Comparison of ENCODE assay signal across 11 cellular contexts in genomic region chr12:89389755-89390661, GRCh38. TPM values are rescaled to one million over a fixed set of nuclear protein-coding genes. Genes with fewer than 3 reads are reported as not detected.
A peak's percentile ranks its signal among the peaks of the same experiment; 100 is the strongest.
DNase-seq lines count a peak whose midpoint lies in the region; ATAC-seq, FAIRE-seq and TF ChIP-seq lines count a peak whose summit lies in the region.
"Had no signal": no experiment of that assay in that cellular context is flagged by ENCODE, and none has a peak within 500 bp of the region (broad histone marks: within the 10 kb centered on the region; RNA-seq: fewer than 3 reads in every experiment).

No MANE protein-coding gene starts in this region.

- CTCF ChIA-PET in mammary epithelial cell (lab: Charles Lee; ENCODE audit: low non-redundant PET) (no interaction called here), MCF 10A (lab: Yijun Ruan, JAX) (no interaction called here)

- intact Hi-C loops in mammary epithelial cell (cut with micrococcal nuclease) = no loop called here
- intact Hi-C loops in MCF 10A (cut with micrococcal nuclease) = no loop called here
- intact Hi-C loops in transverse colon (cut with DNase I; ENCODE audit: low total_unique reads) = no loop called here

- WGBS in mammary epithelial cell (ENCODE audit: low coverage, missing lambda C conversion rate) = 54% methylated on average over 6 of the region's 6 CpGs
- 37 to 41% methylated on average over 5 to 6 of the region's 6 CpGs for WGBS in transverse colon (ENCODE audit: low coverage in 1 of 2), 2 donors

- H3K9me3 Mint-ChIP-seq in MCF 10A (ENCODE audit: unreplicated experiment) = no peaks in the 10 kb centered on the region

- TF ChIP-seq CTCF in mammary epithelial cell (conservative IDR thresholded peaks at IDR 0.05 in 1 of 2, IDR thresholded peaks at IDR 0.05 in 1 of 2; ENCODE audit: extremely low read depth in 1 of 2, insufficient read depth in 1 of 2, low read depth in 1 of 2, low read length in 2 of 2) = no peak
- TF ChIP-seq CTCF in MCF 10A (IDR thresholded peaks at IDR 0.05; ENCODE audit: unreplicated experiment) = no peak
- TF ChIP-seq CTCF in transverse colon (IDR thresholded peaks at IDR 0.05) = peak in 3 of 5 experiments; percentile 15 to 63 (median 60)

- no peaks in the 10 kb centered on the region for H3K79me2 ChIP-seq in mammary epithelial cell (ENCODE audit: insufficient read depth, low read length)

- TF ChIP-seq POLR2A in transverse colon (IDR thresholded peaks at IDR 0.05) = no peak

- no peaks in the 10 kb centered on the region for H3K36me3 Mint-ChIP-seq in MCF 10A (ENCODE audit: insufficient read depth, unreplicated experiment)

- H3K36me3 ChIP-seq in mammary epithelial cell (ENCODE audit: insufficient read depth, low read length) (no peaks in the 10 kb centered on the region), transverse colon (no peaks in the 10 kb centered on the region)

- no peak for TF ChIP-seq EP300 in transverse colon (IDR thresholded peaks at IDR 0.05; ENCODE audit: low read depth)

- FAIRE-seq in RCC 7860 (lab: Jason Lieb, UNC) = peak; percentile 40
- FAIRE-seq: D721Med had no signal

- H3K4me3 ChIP-seq in mammary epithelial cell (replicated peaks in 1 of 3; ENCODE audit: insufficient read depth in 1 of 3, low read depth in 2 of 3, low read length in 3 of 3) = no peak overlapping the region
- H3K4me3 ChIP-seq in transverse colon = no peak overlapping the region

- H3K27me3 Mint-ChIP-seq in MCF 10A (ENCODE audit: insufficient read depth, unreplicated experiment) = no peaks in the 10 kb centered on the region

- no peaks in the 10 kb centered on the region for H3K9me3 ChIP-seq in mammary epithelial cell (replicated peaks; ENCODE audit: insufficient read depth, low read length)
- H3K9me3 ChIP-seq in transverse colon = no peaks in the 10 kb centered on the region

- H3K4me3 Mint-ChIP-seq in MCF 10A (ENCODE audit: unreplicated experiment) = no peak overlapping the region

- no peaks in the 10 kb centered on the region for H4K20me1 ChIP-seq in mammary epithelial cell (ENCODE audit: insufficient read depth, low read length)

- in situ Hi-C loops in mammary epithelial cell (cut with MboI; ENCODE audit: low sequenced_read_pairs in 2 of 2) (no loop called here), transverse colon (cut with MboI; ENCODE audit: low pct_ligation_motif_present in 1 of 4, low pct_unique_long_range_greater_than_20kb in 1 of 4, low sequenced_read_pairs in 3 of 4) (no loop called here)

- H3K27me3 ChIP-seq in mammary epithelial cell (ENCODE audit: insufficient read depth, low read length) (no peaks in the 10 kb centered on the region), transverse colon (no peaks in the 10 kb centered on the region)

- dilution Hi-C loops in mammary epithelial cell (cut with HindIII; ENCODE audit: low sequenced_read_pairs) = no loop called here

- BruUV-seq in mammary epithelial cell (replicated peaks; lab: Mats Ljungman, UMichigan) (no TSS peak), MCF 10A (replicated peaks; lab: Mats Ljungman, UMichigan) (no TSS peak)

- no peak overlapping the region for H3K27ac Mint-ChIP-seq in MCF 10A (ENCODE audit: low read depth, unreplicated experiment)

- H3K4me2 ChIP-seq in mammary epithelial cell (ENCODE audit: insufficient read depth, low read depth, low read length) = peak overlapping the region; percentile 13

- H3K27ac ChIP-seq in mammary epithelial cell (ENCODE audit: insufficient read depth, low read depth, low read length) (no peak overlapping the region), transverse colon (peak overlapping the region; percentile 73 to 86 (median 81))

- H2AFZ ChIP-seq in mammary epithelial cell (ENCODE audit: low read depth, low read length) = peak overlapping the region; percentile 15

- H3K4me1 ChIP-seq in mammary epithelial cell (ENCODE audit: insufficient read depth, low read length) = peaks cover 30% of the 10 kb centered on the region
- H3K4me1 ChIP-seq in transverse colon = peaks cover 3 to 42% (median 28%) of the 10 kb centered on the region in 4 donors

- POLR2A ChIA-PET in MCF 10A (lab: Yijun Ruan, JAX) = interaction anchor here (0.6 kb wide), 1 partner anchor 1957 kb away, joined by 4 read pairs; no protein-coding TSS in a partner anchor

- no peak overlapping the region for H3K9ac ChIP-seq in mammary epithelial cell (ENCODE audit: insufficient read depth, low read length)

- DNase-seq in mammary epithelial cell = no peak
- DNase-seq in MCF 10A (ENCODE audit: unreplicated experiment) = no peak
- peak; percentile 40 for DNase-seq in RCC 7860 (ENCODE audit: low spot score)
- DNase-seq in kidney glomerular epithelial cell (lab: John Stamatoyannopoulos, UW) = peak; percentile 52
- peak; percentile 29 for DNase-seq in transverse colon
- no peak for DNase-seq in NCI-H748 (lab: John Stamatoyannopoulos, UW; ENCODE audit: unreplicated experiment)
- DNase-seq in HUDEP-2 (lab: John Stamatoyannopoulos, UW; ENCODE audit: unreplicated experiment in 76 of 76) = no peak
- DNase-seq: cortex of kidney, SHP77 had no signal

- no peak for ATAC-seq in HG02885 (IDR thresholded peaks at IDR 0.05; ENCODE audit: poor library complexity, unreplicated experiment)

- H3K4me1 Mint-ChIP-seq in MCF 10A (ENCODE audit: insufficient read depth, unreplicated experiment) = peaks cover 2% of the 10 kb centered on the region

RNA-seq across cellular contexts. Expression of gene DUSP6, which starts 37.7 kb away (rescaled TPM):
- total RNA-seq in mammary epithelial cell = 100 to 1,000 TPM; 190 to 291 TPM
- polyA plus RNA-seq in mammary epithelial cell = 367 TPM
- polyA minus RNA-seq in mammary epithelial cell = 673 TPM
- total RNA-seq in MCF 10A (2022) = 99.9 and 149 TPM in 2 replicates
- 10 to 100 TPM; 22.9 to 83.4 (median 53.2) TPM for total RNA-seq in transverse colon

Comparison
In these comparisons a context has a peak if more than half of its experiments do, and no peak if none do; other contexts are left out.
1. DNase-seq: peak in RCC 7860 (single experiment), kidney glomerular epithelial cell (single experiment) and transverse colon (single experiment); none in mammary epithelial cell (single experiment), MCF 10A (single experiment), NCI-H748 (single experiment) and HUDEP-2 (0 of 76).
2. CTCF ChIP-seq: peak in transverse colon (3 of 5); none in mammary epithelial cell (0 of 2) and MCF 10A (single experiment).